Comparison of ENCODE assay signal across 27 cellular contexts in genomic region chr20:42949865-42950264, GRCh38.
DNase-seq lines count a peak whose midpoint lies in the region; ATAC-seq, FAIRE-seq and TF ChIP-seq lines count a peak whose summit lies in the region.
"Had no signal": no experiment of that assay in that cellular context is flagged by ENCODE, and none has a peak within 500 bp of the region (broad histone marks: within the 10 kb centered on the region; RNA-seq: fewer than 3 reads in every experiment).

No MANE protein-coding gene starts in this region.

- peak; percentile 80 for ATAC-seq in left lobe of liver
- ATAC-seq in pancreas: peak; percentile 16 to 81 (median 50)
- ATAC-seq in HG03460 (IDR thresholded peaks at IDR 0.05; ENCODE audit: unreplicated experiment): no peak
- no peak for ATAC-seq in heart left ventricle
- ATAC-seq: HCT116 had no signal

- H3K27me3 Mint-ChIP-seq in Calu3 (ENCODE audit: unreplicated experiment): no peaks in the 10 kb centered on the region
- H3K27me3 Mint-ChIP-seq in activated CD4-positive, alpha-beta memory T cell treated with anti-CD3 and anti-CD28 coated beads for 36 hours: no peaks in the 10 kb centered on the region
- H3K27me3 Mint-ChIP-seq: IgD-negative memory B cell had no signal

- H3K4me1 ChIP-seq in pancreas: no peaks in the 10 kb centered on the region
- H3K4me1 ChIP-seq in heart left ventricle: no peaks in the 10 kb centered on the region

- no peak for FAIRE-seq in pancreas (lab: Jason Lieb, UNC)
- FAIRE-seq: GM18507 had no signal

- H3K9me3 Mint-ChIP-seq in Calu3 (ENCODE audit: low read depth, unreplicated experiment): peaks cover 2% of the 10 kb centered on the region
- H3K9me3 Mint-ChIP-seq in activated CD4-positive, alpha-beta memory T cell treated with anti-CD3 and anti-CD28 coated beads for 36 hours: peaks cover 14% of the 10 kb centered on the region

- H3K4me3 ChIP-seq in pancreas: no peak overlapping the region
- H3K4me3 ChIP-seq in heart left ventricle: no peak overlapping the region
- H3K4me3 ChIP-seq: GM23248, PC-9, SK-N-MC had no signal

- H3K36me3 Mint-ChIP-seq in Calu3 (ENCODE audit: insufficient read depth, unreplicated experiment): no peaks in the 10 kb centered on the region
- no peaks in the 10 kb centered on the region for H3K36me3 Mint-ChIP-seq in activated CD4-positive, alpha-beta memory T cell treated with anti-CD3 and anti-CD28 coated beads for 36 hours
- H3K36me3 Mint-ChIP-seq: CD8-positive, alpha-beta memory T cell had no signal

- 20 to 22% methylated on average over 5 of the region's 5 CpGs for WGBS in pancreas, 2 donors
- WGBS in heart left ventricle, 4 donors: 67 to 75% (median 72%) methylated on average over 5 of the region's 5 CpGs

- DNase-seq in Calu3 (peak; percentile 27), left lobe of liver (ENCODE audit: low spot score) (no peak), pancreas (no peak), heart left ventricle (no peak)
- DNase-seq in activated CD4-positive, alpha-beta memory T cell treated with anti-CD3 and anti-CD28 coated beads for 36 hours: no peak
- no peak for DNase-seq in stimulated activated naive CD4-positive, alpha-beta T cell treated with Interleukin-2 at 50 U/mL for 16 hours (lab: John Stamatoyannopoulos, UW)
- DNase-seq: 8988T; AML-193; C1 segment of cervical spinal cord; CD8-positive, alpha-beta memory T cell; DMS53; GDM1; GM23248; NCI-H1694; NCI-H2081 treated with DMSO at 0.1 percent for 48 hours; NCI-H2171 treated with DMSO at 0.1 percent for 48 hours; NCI-H446; NCI-H69; PC-9; RPMI8226; SHP77 treated with DMSO at 0.1 percent for 48 hours had no signal

- H3K36me3 ChIP-seq in pancreas (no peaks in the 10 kb centered on the region), heart left ventricle (no peaks in the 10 kb centered on the region)

- no peak overlapping the region for H3K27ac Mint-ChIP-seq in Calu3 (ENCODE audit: unreplicated experiment)
- H3K27ac Mint-ChIP-seq in activated CD4-positive, alpha-beta memory T cell treated with anti-CD3 and anti-CD28 coated beads for 36 hours: no peak overlapping the region
- H3K27ac Mint-ChIP-seq: CD8-positive, alpha-beta memory T cell; IgD-negative memory B cell had no signal

- H3K4me3 Mint-ChIP-seq in Calu3 (ENCODE audit: low read depth, unreplicated experiment): no peak overlapping the region
- H3K4me3 Mint-ChIP-seq in activated CD4-positive, alpha-beta memory T cell treated with anti-CD3 and anti-CD28 coated beads for 36 hours: no peak overlapping the region
- H3K4me3 Mint-ChIP-seq: CD8-positive, alpha-beta memory T cell; IgD-negative memory B cell had no signal

- H3K27ac ChIP-seq in VCaP: no peak overlapping the region
- H3K27ac ChIP-seq in pancreas: peak overlapping the region in 1 of 4 donors; percentile 36
- no peak overlapping the region for H3K27ac ChIP-seq in heart left ventricle
- H3K27ac ChIP-seq: GM23248, PC-9, SK-N-MC had no signal

- intact Hi-C loops in Calu3 (cut with micrococcal nuclease; ENCODE audit: unreplicated experiment): no loop called here
- intact Hi-C loops in pancreas (cut with DNase I): no loop called here
- intact Hi-C loops in activated CD4-positive, alpha-beta memory T cell treated with anti-CD3 and anti-CD28 coated beads for 36 hours (cut with micrococcal nuclease): no loop called here
- intact Hi-C loops in heart left ventricle (cut with DNase I): no loop called here

- H3K9me3 ChIP-seq in pancreas (no peaks in the 10 kb centered on the region), heart left ventricle (peaks cover 0 to 15% (median 0%) of the 10 kb centered on the region in 12 donors)

- TF ChIP-seq POLR2A in heart left ventricle (IDR thresholded peaks at IDR 0.05): no peak

- no TSS peak for BruUV-seq in Calu3 (replicated peaks; lab: Mats Ljungman, UMichigan)

- POLR2A ChIA-PET in activated CD4-positive, alpha-beta memory T cell treated with anti-CD3 and anti-CD28 coated beads for 36 hours (lab: Charles Lee): no interaction called here

- no peaks in the 10 kb centered on the region for H3K4me1 Mint-ChIP-seq in Calu3 (ENCODE audit: low read depth, unreplicated experiment)
- H3K4me1 Mint-ChIP-seq in activated CD4-positive, alpha-beta memory T cell treated with anti-CD3 and anti-CD28 coated beads for 36 hours (ENCODE audit: low read depth): no peaks in the 10 kb centered on the region
- H3K4me1 Mint-ChIP-seq: CD8-positive, alpha-beta memory T cell had no signal

- CTCF ChIA-PET in Calu3 (lab: Charles Lee): interaction anchor here (0.6 kb wide), 3 partner anchors 25 to 933 kb away, joined by 3 to 5 read pairs (median 5); no protein-coding TSS in a partner anchor
- CTCF ChIA-PET in activated CD4-positive, alpha-beta memory T cell treated with anti-CD3 and anti-CD28 coated beads for 36 hours (lab: Charles Lee): no interaction called here

- H3K27me3 ChIP-seq in pancreas (no peaks in the 10 kb centered on the region), heart left ventricle (no peaks in the 10 kb centered on the region)

- TF ChIP-seq CTCF in Calu3 (IDR thresholded peaks at IDR 0.05; ENCODE audit: unreplicated experiment): peak; percentile 45
- TF ChIP-seq CTCF in VCaP (conservative IDR thresholded peaks at IDR 0.05): peak; percentile 67
- peak in 1 of 4 donors; percentile 26 for TF ChIP-seq CTCF in pancreas (IDR thresholded peaks at IDR 0.05)
- peak in 1 of 12 donors; percentile 25 for TF ChIP-seq CTCF in heart left ventricle (IDR thresholded peaks at IDR 0.05)

Comparison
In these comparisons a context has a peak if more than half of its experiments do, and no peak if none do; other contexts are left out.
1. ATAC-seq: peak in left lobe of liver (single experiment) and pancreas (4 of 4); none in HG03460 (single experiment) and heart left ventricle (0 of 4).